Comparison of ENCODE assay signal across 29 cellular contexts in genomic region chr15:25515633-25516032, GRCh38.
DNase-seq lines count a peak whose midpoint lies in the region; ATAC-seq, FAIRE-seq and TF ChIP-seq lines count a peak whose summit lies in the region.
"Had no signal": no experiment of that assay in that cellular context is flagged by ENCODE, and none has a peak within 500 bp of the region (broad histone marks: within the 10 kb centered on the region; RNA-seq: fewer than 3 reads in every experiment).

No MANE protein-coding gene starts in this region.

- H2BK120ac ChIP-seq in H1 (replicated peaks; ENCODE audit: low read depth, low read length) (no peak overlapping the region), neuronal stem cell (ENCODE audit: low read depth, low read length) (no peak overlapping the region)

- WGBS in H1 (ENCODE audit: extremely low coverage in 1 of 2, insufficient coverage in 1 of 2, insufficient read length in 1 of 2, insufficient replicate concordance in 2 of 2, low coverage in 1 of 2, low lambda C conversion rate in 2 of 2, missing lambda C conversion rate in 1 of 2), 2 experiments: 90% methylated on average over 6 of the region's 6 CpGs; no CpG with 5 or more reads in 1 of the 2 experiments
- no CpG with 5 or more reads among the region's 6 CpGs for WGBS in neuronal stem cell (ENCODE audit: extremely low coverage in 2 of 2, insufficient read length in 2 of 2, insufficient replicate concordance in 1 of 2), 2 donors
- 81 to 90% methylated on average over 6 of the region's 6 CpGs for WGBS in lower leg skin, 2 donors

- H3K36me3 ChIP-seq in H1 (ENCODE audit: control insufficient read depth in 2 of 4, insufficient read depth in 4 of 4, low read length in 3 of 4): no peaks in the 10 kb centered on the region
- no peaks in the 10 kb centered on the region for H3K36me3 ChIP-seq in left lung
- no peaks in the 10 kb centered on the region for H3K36me3 ChIP-seq in neuronal stem cell (replicated peaks in 1 of 2; ENCODE audit: control insufficient read depth in 2 of 2, insufficient read depth in 2 of 2, low read length in 2 of 2)
- H3K36me3 ChIP-seq in PC-3 (ENCODE audit: low read depth, low read length): no peaks in the 10 kb centered on the region
- H3K36me3 ChIP-seq: BE2C, BLaER1 had no signal

- no peak for TF ChIP-seq POLR2A in H1 (IDR thresholded peaks at IDR 0.05; ENCODE audit: control extremely low read depth in 1 of 2, low read depth in 2 of 2, low read length in 2 of 2)
- no peak for TF ChIP-seq POLR2A in lower leg skin (IDR thresholded peaks at IDR 0.05)

- TF ChIP-seq CTCF in H1 (IDR thresholded peaks at IDR 0.05; ENCODE audit: control extremely low read depth in 1 of 3, insufficient read depth in 1 of 3, low read depth in 1 of 3, low read length in 3 of 3) (no peak), left lung (IDR thresholded peaks at IDR 0.05) (no peak), lower leg skin (IDR thresholded peaks at IDR 0.05) (no peak), PC-3 (conservative IDR thresholded peaks at IDR 0.05; ENCODE audit: low read depth, low read length) (no peak)

- TF ChIP-seq RAD21 in H1 (IDR thresholded peaks at IDR 0.05 in 1 of 2, conservative IDR thresholded peaks at IDR 0.05 in 1 of 2; ENCODE audit: low read depth in 2 of 2, low read length in 2 of 2): no peak

- POLR2A ChIA-PET in H1 (lab: Charles Lee; ENCODE audit: partially characterized antibody): no interaction called here
- POLR2A ChIA-PET in PC-3 (lab: Charles Lee; ENCODE audit: unreplicated experiment): no interaction called here

- no peak overlapping the region for H3K9ac ChIP-seq in H1 (replicated peaks in 1 of 4; ENCODE audit: extremely low read depth in 1 of 4, low read depth in 3 of 4, low read length in 3 of 4)
- H3K9ac ChIP-seq in neuronal stem cell (ENCODE audit: low read depth, low read length, poor library complexity): no peak overlapping the region
- H3K9ac ChIP-seq in PC-3 (ENCODE audit: low read length): no peak overlapping the region
- H3K9ac ChIP-seq: BLaER1 had no signal

- H2BK15ac ChIP-seq in H1 (ENCODE audit: low read length): peak overlapping the region; percentile 83; the same call in 1 of the 2 replicates
- no peak overlapping the region for H2BK15ac ChIP-seq in neuronal stem cell (ENCODE audit: low read length)

- no peak overlapping the region for H4K5ac ChIP-seq in H1 (ENCODE audit: insufficient read length, low read depth, low read length)

- no peak overlapping the region for H3K27ac ChIP-seq in H1 (ENCODE audit: low read depth, low read length)
- H3K27ac ChIP-seq in left lung: no peak overlapping the region
- no peak overlapping the region for H3K27ac ChIP-seq in neuronal stem cell (replicated peaks; ENCODE audit: low read length)
- H3K27ac ChIP-seq in PC-3 (ENCODE audit: low read length): no peak overlapping the region
- H3K27ac ChIP-seq: BLaER1 had no signal

- H2BK20ac ChIP-seq in H1 (ENCODE audit: low read length): no peak overlapping the region

- no peak overlapping the region for H3K4ac ChIP-seq in H1 (replicated peaks; ENCODE audit: insufficient read length, low read depth, low read length)
- no peak overlapping the region for H3K4ac ChIP-seq in neuronal stem cell (ENCODE audit: low read length)

- H2BK12ac ChIP-seq in H1 (ENCODE audit: low read depth, low read length) (peak overlapping the region; percentile 10; the same call in 1 of the 2 replicates), neuronal stem cell (ENCODE audit: low read length) (no peak overlapping the region)

- H3K79me2 ChIP-seq in H1 (ENCODE audit: control insufficient read depth in 1 of 2, insufficient read depth in 2 of 2, low read length in 2 of 2) (no peaks in the 10 kb centered on the region), PC-3 (ENCODE audit: low read length) (no peaks in the 10 kb centered on the region)

- H3K14ac ChIP-seq in H1 (ENCODE audit: insufficient read length): no peak overlapping the region
- no peak overlapping the region for H3K14ac ChIP-seq in neuronal stem cell (ENCODE audit: low read length)

- H3K18ac ChIP-seq in H1 (ENCODE audit: extremely low read depth, low read length): no peak overlapping the region
- peak overlapping the region; percentile 66 for H3K18ac ChIP-seq in neuronal stem cell (ENCODE audit: low read length)

- H3K27me3 ChIP-seq in H1 (replicated peaks in 1 of 4; ENCODE audit: control insufficient read depth in 3 of 4, extremely low read depth in 1 of 4, insufficient read depth in 3 of 4, low read length in 3 of 4) (no peaks in the 10 kb centered on the region), left lung (no peaks in the 10 kb centered on the region), neuronal stem cell (ENCODE audit: control insufficient read depth in 3 of 3, insufficient read depth in 3 of 3, low read depth in 1 of 3, low read length in 3 of 3) (no peaks in the 10 kb centered on the region), PC-3 (ENCODE audit: low read length) (peaks cover 11% of the 10 kb centered on the region; the same call in 1 of the 2 replicates)
- H3K27me3 ChIP-seq: BE2C, BLaER1 had no signal

- H3K56ac ChIP-seq in H1 (replicated peaks; ENCODE audit: insufficient read length, low read depth, low read length): no peak overlapping the region

- H4K91ac ChIP-seq in H1 (replicated peaks; ENCODE audit: insufficient read length, low read length) (no peak overlapping the region), neuronal stem cell (ENCODE audit: low read depth, low read length, poor library complexity) (no peak overlapping the region)

- no peaks in the 10 kb centered on the region; a peak in 2 of 4 replicates for H3K9me3 ChIP-seq in H1 (ENCODE audit: insufficient read depth in 2 of 2, low read depth in 1 of 2, low read length in 1 of 2)
- no peaks in the 10 kb centered on the region for H3K9me3 ChIP-seq in left lung
- peaks cover 0 to 3% of the 10 kb centered on the region in 2 donors for H3K9me3 ChIP-seq in neuronal stem cell (replicated peaks in 1 of 2; ENCODE audit: control insufficient read depth in 2 of 2, insufficient read depth in 1 of 2, low read depth in 1 of 2, low read length in 2 of 2)
- H3K9me3 ChIP-seq in PC-3 (ENCODE audit: low read length): no peaks in the 10 kb centered on the region
- H3K9me3 ChIP-seq: BE2C had no signal

- H3K79me1 ChIP-seq in H1 (ENCODE audit: low read depth, low read length) (no peaks in the 10 kb centered on the region; the same call in 1 of the 2 replicates), neuronal stem cell (ENCODE audit: low read depth, low read length) (no peaks in the 10 kb centered on the region)

- H4K8ac ChIP-seq in H1 (ENCODE audit: extremely low read depth, insufficient read depth, low read length) (no peak overlapping the region), neuronal stem cell (ENCODE audit: low read depth, low read length) (no peak overlapping the region)

- H3K23ac ChIP-seq in H1 (ENCODE audit: insufficient read length) (no peak overlapping the region), neuronal stem cell (ENCODE audit: low read depth, low read length, poor library complexity) (peak overlapping the region; percentile 53)

- CTCF ChIA-PET in H1 (lab: Charles Lee; ENCODE audit: partially characterized antibody): interaction anchor here (1.4 to 1.9 kb wide), 3 partner anchors 7 to 194 kb away, joined by 3 to 5 read pairs (median 3); no protein-coding TSS in a partner anchor
- CTCF ChIA-PET in PC-3 (lab: Charles Lee): no interaction called here

- no peaks in the 10 kb centered on the region for H4K20me1 ChIP-seq in H1 (replicated peaks in 1 of 2; ENCODE audit: control insufficient read depth in 1 of 2, insufficient read depth in 2 of 2, low read length in 2 of 2)
- H4K20me1 ChIP-seq in PC-3 (ENCODE audit: low read length): no peaks in the 10 kb centered on the region
- H4K20me1 ChIP-seq: BLaER1 had no signal

- no peak overlapping the region for H2AFZ ChIP-seq in H1 (ENCODE audit: low read length)
- no peak overlapping the region for H2AFZ ChIP-seq in neuronal stem cell (ENCODE audit: low read length)
- H2AFZ ChIP-seq in PC-3 (ENCODE audit: low read length): no peak overlapping the region

- BruUV-seq in PC-3 (replicated peaks; lab: Mats Ljungman, UMichigan): no TSS peak

- no peak for TF ChIP-seq EP300 in H1 (IDR thresholded peaks at IDR 0.05; ENCODE audit: borderline replicate concordance in 1 of 2, low read depth in 2 of 2, low read length in 2 of 2)

- no peaks in the 10 kb centered on the region for H3K23me2 ChIP-seq in H1 (ENCODE audit: low read depth, low read length)

- peak in 1 of 2 experiments; percentile 39 for DNase-seq in H1 (ENCODE audit: low read depth in 1 of 2, low spot score in 2 of 2)
- DNase-seq in left lung: peak in 1 of 2 donors; percentile 51
- no peak for DNase-seq in neuronal stem cell (ENCODE audit: low spot score)
- DNase-seq in urothelium cell line (ENCODE audit: low spot score): no peak
- DNase-seq in lower leg skin (ENCODE audit: low spot score in 2 of 2): no peak
- DNase-seq in PC-3: no peak
- DNase-seq: 8988T; ACHN; BE2C; C1 segment of cervical spinal cord; CD4-positive, alpha-beta memory T cell; CD4-positive, CD25-positive, alpha-beta regulatory T cell; CD8-positive, alpha-beta memory T cell; COR-L47; DMS 273 treated with DMSO at 0.1 percent for 48 hours; DMS153; DMS53; DMS79; DND-41; EL; GDM1 had no signal

- no peak overlapping the region for H3K4me3 ChIP-seq in H1 (ENCODE audit: extremely low read depth in 1 of 4, insufficient read depth in 2 of 4, low read depth in 3 of 4, low read length in 4 of 4)
- H3K4me3 ChIP-seq in left lung: no peak overlapping the region
- no peak overlapping the region for H3K4me3 ChIP-seq in neuronal stem cell (ENCODE audit: low read length in 2 of 2)
- H3K4me3 ChIP-seq in lower leg skin (ENCODE audit: low read depth, poor library complexity, severe bottlenecking): no peak overlapping the region
- H3K4me3 ChIP-seq in PC-3 (ENCODE audit: low read length): no peak overlapping the region
- H3K4me3 ChIP-seq: BLaER1, GM12878 had no signal

- H3F3A ChIP-seq in PC-3 (ENCODE audit: low read length, unreplicated experiment): no peaks in the 10 kb centered on the region

- FAIRE-seq in H1 (lab: Jason Lieb, UNC): no peak
- FAIRE-seq in urothelium cell line (lab: Jason Lieb, UNC): peak; percentile 46
- FAIRE-seq: A204.1, GM12878, GM12892, GM18507, GM19239 had no signal

- intact Hi-C loops in left lung (cut with DNase I) (no loop called here), lower leg skin (cut with DNase I; ENCODE audit: low total_unique reads) (loop anchor here (10.0 kb wide), 1 partner anchor 189 kb away; no protein-coding TSS in a partner anchor), PC-3 (cut with micrococcal nuclease) (no loop called here)

- no peak overlapping the region for H3K4me2 ChIP-seq in H1 (ENCODE audit: insufficient read depth in 1 of 2, low read depth in 2 of 2, low read length in 2 of 2)
- no peak overlapping the region for H3K4me2 ChIP-seq in neuronal stem cell (ENCODE audit: insufficient read depth, low read length, poor library complexity, severe bottlenecking)
- H3K4me2 ChIP-seq in PC-3 (ENCODE audit: low read length): no peak overlapping the region
- H3K4me2 ChIP-seq: BLaER1 had no signal

- peak; percentile 75 for ATAC-seq in left lung
- ATAC-seq in GM19395 (IDR thresholded peaks at IDR 0.05; ENCODE audit: unreplicated experiment): no peak
- ATAC-seq in GM19023 (IDR thresholded peaks at IDR 0.05; ENCODE audit: unreplicated experiment): no peak
- ATAC-seq in PC-3: no peak
- ATAC-seq: GM12878 had no signal

- H2BK5ac ChIP-seq in H1 (ENCODE audit: low read depth, low read length) (no peak overlapping the region), neuronal stem cell (ENCODE audit: low read length) (no peak overlapping the region)

- no peaks in the 10 kb centered on the region for H3K9me2 ChIP-seq in PC-3 (replicated peaks; ENCODE audit: low read length)

- H3K4me1 ChIP-seq in H1 (replicated peaks in 1 of 4; ENCODE audit: control insufficient read depth in 3 of 4, insufficient read depth in 4 of 4, low read length in 3 of 4) (peaks cover 0 to 7% (median 4%) of the 10 kb centered on the region in 4 experiments; a peak in 4 of 7 replicates), left lung (no peaks in the 10 kb centered on the region), neuronal stem cell (ENCODE audit: control insufficient read depth in 2 of 2, insufficient read depth in 1 of 2, low read depth in 1 of 2, low read length in 2 of 2) (peaks cover 0 to 6% of the 10 kb centered on the region in 2 donors), PC-3 (ENCODE audit: insufficient read depth, low read length) (no peaks in the 10 kb centered on the region)
- H3K4me1 ChIP-seq: BE2C, BLaER1 had no signal

- H2AK5ac ChIP-seq in H1 (ENCODE audit: low read depth, low read length) (no peak overlapping the region), neuronal stem cell (ENCODE audit: low read depth, low read length) (no peak overlapping the region)
